In genomic region chr18:50644146-50644545, GRCh38 we compare ENCODE assay signal across 20 cellular contexts.
"Had no signal": no experiment of that assay in that cellular context is flagged by ENCODE, and none has a peak within 500 bp of the region (broad histone marks: within the 10 kb centered on the region; RNA-seq: fewer than 3 reads in every experiment).

No MANE protein-coding gene starts in this region.

- H3K36me3 ChIP-seq: MG63, Peyer's patch, SJSA1 had no signal

- H3K27ac ChIP-seq: PC-9, Peyer's patch, SJSA1, SK-N-MC had no signal

- H3K9me3 ChIP-seq: MG63, Peyer's patch, SJSA1 had no signal

- DNase-seq: IMR-90; Karpas-422; KG1; MG63; NCI-H1436; NCI-H187; NCI-H2029; NCI-H2081 treated with DMSO at 0.1 percent for 48 hours; NCI-H2171; NCI-H226; NCI-H446; NCI-H510A; NCI-H524 treated with DMSO at 0.1 percent for 48 hours; NK-92 treated with Interleukin-12 subunit alpha and Interleukin-12 subunit beta, amount 100 ng/mL, for 24 hours; PC-9; Peyer's patch; Right ventricle myocardium superior; SIG-M5 had no signal

- H3K4me1 ChIP-seq: Peyer's patch, SJSA1 had no signal

- H3K4me3 ChIP-seq: MG63, PC-9, Peyer's patch, SJSA1, SK-N-MC had no signal

- H3K27me3 ChIP-seq: MG63, Peyer's patch, SJSA1 had no signal
